ENCODE assay signal across 22 cellular contexts in the genomic region with DNA sequence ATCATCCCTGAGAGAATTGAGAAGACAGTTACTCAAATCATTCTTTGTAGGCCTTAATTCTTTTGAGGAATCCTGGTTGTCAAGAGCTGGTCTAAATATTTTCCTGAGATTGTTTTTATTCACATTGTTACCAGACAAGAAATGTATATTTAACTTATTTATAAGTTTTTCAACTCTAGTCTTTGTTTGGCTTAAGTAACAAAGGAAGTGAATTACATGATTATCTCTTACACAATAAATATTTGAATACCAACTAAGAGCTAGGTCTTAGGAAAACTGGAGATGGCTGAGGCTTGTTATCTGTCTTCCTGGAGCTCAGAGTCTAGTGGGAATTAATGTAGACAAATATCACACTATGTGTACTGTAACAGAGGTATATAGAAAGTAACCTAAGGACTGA.
DNase-seq lines count a peak whose midpoint lies in the region; ATAC-seq, FAIRE-seq and TF ChIP-seq lines count a peak whose summit lies in the region.
"Had no signal": no experiment of that assay in that cellular context is flagged by ENCODE, and none has a peak within 500 bp of the region (broad histone marks: within the 10 kb centered on the region; RNA-seq: fewer than 3 reads in every experiment).

No MANE protein-coding gene starts in this region.

- FAIRE-seq in small intestine (lab: Jason Lieb, UNC), result no peak
- FAIRE-seq: A549, RCC 7860 had no signal

- H3K4me3 ChIP-seq in HEK293 (ENCODE audit: low read depth, low read length) (no peak overlapping the region), adipocyte (ENCODE audit: low read length) (no peak overlapping the region), fibroblast of the aortic adventitia (ENCODE audit: low read depth, low read length) (no peak overlapping the region), small intestine (ENCODE audit: low read depth in 1 of 2, low read length in 2 of 2) (no peak overlapping the region), Karpas-422 (ENCODE audit: low read length) (no peak overlapping the region)
- H3K4me3 ChIP-seq: A549 had no signal

- no peaks in the 10 kb centered on the region for H3K9me2 ChIP-seq in Karpas-422 (replicated peaks; ENCODE audit: insufficient read depth, low read length)
- H3K9me2 ChIP-seq: SK-N-SH had no signal

- H2AFZ ChIP-seq in Karpas-422 (ENCODE audit: low read length), result no peak overlapping the region

- DNase-seq in adipocyte (ENCODE audit: low read depth) (peak; percentile 42), fibroblast of the aortic adventitia (ENCODE audit: low read depth) (peak; percentile 27), small intestine (peak; percentile 19), activated T-cell treated with anti-CD3 and anti-CD28 coated beads for 4 hours (no peak), Karpas-422 (no peak)
- DNase-seq: Calu3; CD8-positive, alpha-beta memory T cell; DMS79 treated with DMSO at 0.1 percent for 48 hours; KG1; MM.1S; NCI-H1048; NCI-H1417; NCI-H1694; NCI-H2029 treated with DMSO at 0.1 percent for 48 hours; NCI-H2171; NCI-H510A treated with DMSO at 0.1 percent for 48 hours; NCI-H774; SK-N-SH had no signal

- H3K4me2 ChIP-seq in Karpas-422 (ENCODE audit: low read depth, low read length, poor library complexity, severe bottlenecking), result no peak overlapping the region
- H3K4me2 ChIP-seq: A549, SK-N-SH had no signal

- H3K27ac ChIP-seq in HEK293 (ENCODE audit: extremely low read depth, low read depth, low read length) (no peak overlapping the region), small intestine (ENCODE audit: low read depth in 1 of 2, low read length in 1 of 2) (no peak overlapping the region), Karpas-422 (ENCODE audit: low read length) (no peak overlapping the region)
- H3K27ac ChIP-seq: A549 had no signal

- H4K20me1 ChIP-seq in Karpas-422 (ENCODE audit: insufficient read depth, low read depth, low read length), result no peaks in the 10 kb centered on the region

- H3K36me3 ChIP-seq in HEK293 (ENCODE audit: control insufficient read depth in 2 of 2, insufficient read depth in 1 of 2, low read length in 2 of 2), result no peaks in the 10 kb centered on the region
- H3K36me3 ChIP-seq in adipocyte (ENCODE audit: control insufficient read depth, insufficient read depth, low read length, severe bottlenecking), result no peaks in the 10 kb centered on the region
- H3K36me3 ChIP-seq in small intestine (ENCODE audit: control insufficient read depth in 2 of 2, insufficient read depth in 2 of 2, low read length in 2 of 2), result no peaks in the 10 kb centered on the region
- H3K36me3 ChIP-seq in Karpas-422 (ENCODE audit: insufficient read depth, low read length), result no peaks in the 10 kb centered on the region

- H3K9me3 ChIP-seq in HEK293 (ENCODE audit: control insufficient read depth, insufficient read depth, low read depth, low read length) (no peaks in the 10 kb centered on the region), adipocyte (ENCODE audit: control insufficient read depth, low read length) (peaks cover 7% of the 10 kb centered on the region), small intestine (ENCODE audit: control insufficient read depth, low read depth) (no peaks in the 10 kb centered on the region), Karpas-422 (ENCODE audit: low read length) (no peaks in the 10 kb centered on the region)
- H3K9me3 ChIP-seq: SK-N-SH had no signal

- no peaks in the 10 kb centered on the region for H3K79me2 ChIP-seq in Karpas-422 (ENCODE audit: low read length)

- peaks cover 7% of the 10 kb centered on the region for H3K27me3 ChIP-seq in adipocyte (replicated peaks; ENCODE audit: control insufficient read depth, insufficient read depth, low read length)
- H3K27me3 ChIP-seq in small intestine (ENCODE audit: control insufficient read depth in 2 of 2, insufficient read depth in 2 of 2, low read length in 2 of 2), result no peaks in the 10 kb centered on the region
- peaks cover 2% of the 10 kb centered on the region; the same call in 1 of the 2 replicates for H3K27me3 ChIP-seq in Karpas-422 (ENCODE audit: low read length)

- TF ChIP-seq CTCF in HEK293 (tag by site-specific recombination; IDR thresholded peaks at IDR 0.05), result no peak
- no peak for TF ChIP-seq CTCF in fibroblast of the aortic adventitia (IDR thresholded peaks at IDR 0.05; ENCODE audit: insufficient read depth, low read length)

- POLR2A ChIA-PET in HEK293 (lab: Yijun Ruan, JAX), result no interaction called here

- H3K4me1 ChIP-seq in HEK293 (ENCODE audit: control insufficient read depth, insufficient read depth, low read length), result peaks cover 50% of the 10 kb centered on the region
- peaks cover 25% of the 10 kb centered on the region for H3K4me1 ChIP-seq in adipocyte (ENCODE audit: control insufficient read depth, insufficient read depth, low read length)
- H3K4me1 ChIP-seq in small intestine (ENCODE audit: control insufficient read depth in 2 of 2, insufficient read depth in 1 of 2, low read depth in 1 of 2, low read length in 1 of 2), result no peaks in the 10 kb centered on the region
- H3K4me1 ChIP-seq in Karpas-422 (ENCODE audit: low read length), result no peaks in the 10 kb centered on the region

- no peak for ATAC-seq in HG03439 (IDR thresholded peaks at IDR 0.05; ENCODE audit: unreplicated experiment)
- ATAC-seq: A549 had no signal

- H3K9ac ChIP-seq in adipocyte (ENCODE audit: low read length), result no peak overlapping the region
- no peak overlapping the region for H3K9ac ChIP-seq in Karpas-422 (ENCODE audit: low read length)
- H3K9ac ChIP-seq: SK-N-SH had no signal

- CTCF ChIA-PET in HEK293 (lab: Yijun Ruan, JAX), result interaction anchor here (0.6 to 1.0 kb wide), 2 partner anchors 166 to 221 kb away, joined by 3 to 4 read pairs; no protein-coding TSS in a partner anchor

TF ChIP-seq in HEK293, 187 proteins besides CTCF, POLR2A, EP300 and RAD21:
- no peak for TF ChIP-seq ZNF76 (tag by site-specific recombination; IDR thresholded peaks at IDR 0.05; ENCODE audit: borderline replicate concordance, low read depth)
- no peak for TF ChIP-seq ZIC2 (tag by site-specific recombination; IDR thresholded peaks at IDR 0.05)
- TF ChIP-seq, protein P1, sequence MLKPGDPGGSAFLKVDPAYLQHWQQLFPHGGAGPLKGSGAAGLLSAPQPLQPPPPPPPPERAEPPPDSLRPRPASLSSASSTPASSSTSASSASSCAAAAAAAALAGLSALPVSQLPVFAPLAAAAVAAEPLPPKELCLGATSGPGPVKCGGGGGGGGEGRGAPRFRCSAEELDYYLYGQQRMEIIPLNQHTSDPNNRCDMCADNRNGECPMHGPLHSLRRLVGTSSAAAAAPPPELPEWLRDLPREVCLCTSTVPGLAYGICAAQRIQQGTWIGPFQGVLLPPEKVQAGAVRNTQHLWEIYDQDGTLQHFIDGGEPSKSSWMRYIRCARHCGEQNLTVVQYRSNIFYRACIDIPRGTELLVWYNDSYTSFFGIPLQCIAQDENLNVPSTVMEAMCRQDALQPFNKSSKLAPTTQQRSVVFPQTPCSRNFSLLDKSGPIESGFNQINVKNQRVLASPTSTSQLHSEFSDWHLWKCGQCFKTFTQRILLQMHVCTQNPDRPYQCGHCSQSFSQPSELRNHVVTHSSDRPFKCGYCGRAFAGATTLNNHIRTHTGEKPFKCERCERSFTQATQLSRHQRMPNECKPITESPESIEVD (tag by site-specific recombination; IDR thresholded peaks at IDR 0.05), result 0 out of 2 replicates have a peak, but pooled peaks have one; percentile 15
- TF ChIP-seq, protein P2, sequence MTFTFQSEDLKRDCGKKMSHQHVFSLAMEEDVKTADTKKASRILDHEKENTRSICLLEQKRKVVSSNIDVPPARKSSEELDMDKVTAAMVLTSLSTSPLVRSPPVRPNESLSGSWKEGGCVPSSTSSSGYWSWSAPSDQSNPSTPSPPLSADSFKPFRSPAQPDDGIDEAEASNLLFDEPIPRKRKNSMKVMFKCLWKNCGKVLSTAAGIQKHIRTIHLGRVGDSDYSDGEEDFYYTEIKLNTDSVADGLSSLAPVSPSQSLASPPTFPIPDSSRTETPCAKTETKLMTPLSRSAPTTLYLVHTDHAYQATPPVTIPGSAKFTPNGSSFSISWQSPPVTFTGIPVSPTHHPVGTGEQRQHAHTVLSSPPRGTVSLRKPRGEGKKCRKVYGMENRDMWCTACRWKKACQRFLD (tag by site-specific recombination; IDR thresholded peaks at IDR 0.05), result no peak

Comparison
In these comparisons a context has a peak if more than half of its experiments do, and no peak if none do; other contexts are left out.
1. DNase-seq: peak in adipocyte (single experiment), fibroblast of the aortic adventitia (single experiment) and small intestine (single experiment); none in activated T-cell treated with anti-CD3 and anti-CD28 coated beads for 4 hours (single experiment) and Karpas-422 (single experiment).